Comparison of ENCODE assay signal across 8 cellular contexts in genomic region chr1:108049083-108049819, GRCh38.
DNase-seq lines count a peak whose midpoint lies in the region; ATAC-seq, FAIRE-seq and TF ChIP-seq lines count a peak whose summit lies in the region.

No MANE protein-coding gene starts in this region.

- peak in 1 of 4 experiments; percentile 36 for ATAC-seq in T-cell (replicated peaks in 1 of 4)
- peak; percentile 67 to 76 for ATAC-seq in natural killer cell treated with Interleukin-12 subunit alpha and Interleukin-12 subunit beta and Interleukin-15 and Interleukin-18, amount 100 ng/mL, for 72 hours
- no peak for ATAC-seq in HG03175 (IDR thresholded peaks at IDR 0.05; ENCODE audit: unreplicated experiment)

- DNase-seq in BJ (ENCODE audit: low read depth) (peak; percentile 20), H54 (ENCODE audit: insufficient read length, low spot score) (peak; percentile 31), T-cell (peak in 18 of 34 experiments; percentile 5 to 40 (median 19)), esophagus muscularis mucosa (ENCODE audit: extremely low spot score) (no peak), NCI-H187 treated with DMSO at 0.1 percent for 48 hours (lab: John Stamatoyannopoulos, UW) (no peak), mucosa of gallbladder (ENCODE audit: low spot score) (no peak)
- DNase-seq in natural killer cell treated with Interleukin-12 subunit alpha and Interleukin-12 subunit beta and Interleukin-15 and Interleukin-18, amount 100 ng/mL, for 72 hours (ENCODE audit: low spot score): no peak

- peak; percentile 47 for TF ChIP-seq CTCF in BJ (IDR thresholded peaks at IDR 0.05; ENCODE audit: insufficient read depth, low read depth, low read length)
- TF ChIP-seq CTCF in esophagus muscularis mucosa (IDR thresholded peaks at IDR 0.05): peak in 2 of 3 experiments; percentile 8 to 42

- intact Hi-C loops in esophagus muscularis mucosa (cut with DNase I): no loop called here

- no peaks in the 10 kb centered on the region for H3K27me3 Mint-ChIP-seq in T-cell
- no peaks in the 10 kb centered on the region for H3K27me3 Mint-ChIP-seq in natural killer cell treated with Interleukin-12 subunit alpha and Interleukin-12 subunit beta and Interleukin-15 and Interleukin-18, amount 100 ng/mL, for 72 hours

- POLR2A ChIA-PET in BJ (lab: Charles Lee) (no interaction called here), T-cell (lab: Charles Lee) (no interaction called here)

- no peak overlapping the region for H3K4me3 Mint-ChIP-seq in T-cell
- H3K4me3 Mint-ChIP-seq in natural killer cell treated with Interleukin-12 subunit alpha and Interleukin-12 subunit beta and Interleukin-15 and Interleukin-18, amount 100 ng/mL, for 72 hours: peak overlapping the region; percentile 38

- peaks cover 0 to 7% (median 0%) of the 10 kb centered on the region in 4 donors for H3K9me3 ChIP-seq in esophagus muscularis mucosa

- peak; percentile 30 for FAIRE-seq in H54 (lab: Jason Lieb, UNC)

- H3K36me3 Mint-ChIP-seq in T-cell: no peaks in the 10 kb centered on the region
- no peaks in the 10 kb centered on the region for H3K36me3 Mint-ChIP-seq in natural killer cell treated with Interleukin-12 subunit alpha and Interleukin-12 subunit beta and Interleukin-15 and Interleukin-18, amount 100 ng/mL, for 72 hours

- H3K27me3 ChIP-seq in BJ (ENCODE audit: control insufficient read depth, insufficient read depth, low read length): no peaks in the 10 kb centered on the region
- H3K27me3 ChIP-seq in esophagus muscularis mucosa: no peaks in the 10 kb centered on the region

- no peak overlapping the region for H3K4me3 ChIP-seq in BJ (ENCODE audit: low read depth, low read length)
- H3K4me3 ChIP-seq in esophagus muscularis mucosa: no peak overlapping the region

- WGBS in esophagus muscularis mucosa: 51% methylated on average over 6 of the region's 6 CpGs

- H3K36me3 ChIP-seq in BJ (ENCODE audit: control insufficient read depth, insufficient read depth, low read length) (no peaks in the 10 kb centered on the region), esophagus muscularis mucosa (no peaks in the 10 kb centered on the region)

- CTCF ChIA-PET in BJ (lab: Yijun Ruan, JAX): interaction anchor here (0.9 to 1.9 kb wide), 5 partner anchors 13 to 208 kb away, joined by 3 to 4 read pairs (median 3); no protein-coding TSS in a partner anchor
- CTCF ChIA-PET in T-cell (lab: Charles Lee): interaction anchor here (0.6 kb wide), 2 partner anchors 85 to 152 kb away, joined by 3 read pairs; no protein-coding TSS in a partner anchor

- H3K9me3 Mint-ChIP-seq in T-cell: no peaks in the 10 kb centered on the region
- peaks cover 3% of the 10 kb centered on the region for H3K9me3 Mint-ChIP-seq in natural killer cell treated with Interleukin-12 subunit alpha and Interleukin-12 subunit beta and Interleukin-15 and Interleukin-18, amount 100 ng/mL, for 72 hours

- H3K27ac Mint-ChIP-seq in T-cell: peak overlapping the region in 1 of 2 donors; percentile 11
- peak overlapping the region; percentile 12 to 14 for H3K27ac Mint-ChIP-seq in natural killer cell treated with Interleukin-12 subunit alpha and Interleukin-12 subunit beta and Interleukin-15 and Interleukin-18, amount 100 ng/mL, for 72 hours

- TF ChIP-seq POLR2A in H54 (IDR thresholded peaks at IDR 0.05; ENCODE audit: low read depth, low read length): no peak
- TF ChIP-seq POLR2A in esophagus muscularis mucosa (IDR thresholded peaks at IDR 0.05; ENCODE audit: low read depth): no peak

- H3K4me1 Mint-ChIP-seq in T-cell: peaks cover 13 to 27% (median 15%) of the 10 kb centered on the region in 3 donors
- H3K4me1 Mint-ChIP-seq in natural killer cell treated with Interleukin-12 subunit alpha and Interleukin-12 subunit beta and Interleukin-15 and Interleukin-18, amount 100 ng/mL, for 72 hours (ENCODE audit: low read depth in 2 of 2): peaks cover 10 to 42% of the 10 kb centered on the region in 2 donors

- H3K4me1 ChIP-seq in esophagus muscularis mucosa: peaks cover 11 to 30% (median 20%) of the 10 kb centered on the region in 4 donors

- TF ChIP-seq EP300 in esophagus muscularis mucosa (IDR thresholded peaks at IDR 0.05): no peak

- H3K27ac ChIP-seq in esophagus muscularis mucosa (replicated peaks in 1 of 4): no peak overlapping the region

Comparison
In these comparisons a context has a peak if more than half of its experiments do, and no peak if none do; other contexts are left out.
1. DNase-seq: peak in BJ (single experiment), H54 (single experiment) and T-cell (18 of 34); none in esophagus muscularis mucosa (single experiment), natural killer cell treated with Interleukin-12 subunit alpha and Interleukin-12 subunit beta and Interleukin-15 and Interleukin-18, amount 100 ng/mL, for 72 hours (single experiment), NCI-H187 treated with DMSO at 0.1 percent for 48 hours (single experiment) and mucosa of gallbladder (single experiment).